18 cellular contexts compared by ENCODE assay signal in genomic region chr4:118703118-118703517, GRCh38.
"Had no signal": no experiment of that assay in that cellular context is flagged by ENCODE, and none has a peak within 500 bp of the region (broad histone marks: within the 10 kb centered on the region; RNA-seq: fewer than 3 reads in every experiment).

No MANE protein-coding gene starts in this region.

- H3K27ac ChIP-seq: coronary artery, psoas muscle, testis, tibial nerve had no signal

- H3K27me3 ChIP-seq: testis, tibial nerve had no signal

- H3K4me3 ChIP-seq: coronary artery, psoas muscle, testis, tibial nerve had no signal

- FAIRE-seq: keratinocyte had no signal

- H3K9me3 ChIP-seq: psoas muscle, testis, tibial nerve had no signal

- H3K4me1 ChIP-seq: psoas muscle, testis, tibial nerve had no signal

- DNase-seq: effector CD4-positive, alpha-beta T cell; foreskin melanocyte; glutamatergic neuron; left ventricle myocardium superior; mesendoderm; naive thymus-derived CD4-positive, alpha-beta T cell; nephron progenitor cell; psoas muscle; retina; stimulated activated CD4-positive, alpha-beta T cell treated with anti-CD3 and anti-CD28 coated beads, Interleukin-2, amount 100 ng/mL, for 24 hours; stimulated activated CD4-positive, alpha-beta T cell treated with anti-CD3 and anti-CD28 coated beads, Interleukin-4, amount 100 ng/mL, for 4 hours; stimulated activated naive B cell treated with anti-CD40 and anti-IgM and Interleukin-4, amounts not matched to agents 10 μg/mL and 1 μg/mL and 100 μg/mL, for 72 hours; stimulated activated naive CD8-positive, alpha-beta T cell treated with anti-CD3 and anti-CD28 coated beads, Interleukin-15, amount 100 ng/mL, for 72 hours; testis had no signal

- ATAC-seq: left ventricle myocardium superior; naive thymus-derived CD4-positive, alpha-beta T cell; psoas muscle; sciatic nerve; stimulated activated naive B cell treated with anti-CD40 and anti-IgM and Interleukin-4, amounts not matched to agents 10 μg/mL and 1 μg/mL and 100 μg/mL, for 72 hours; stimulated activated naive CD8-positive, alpha-beta T cell treated with anti-CD3 and anti-CD28 coated beads, Interleukin-15, amount 100 ng/mL, for 72 hours had no signal
